ENCODE assay signal across 8 cellular contexts in the genomic region with DNA sequence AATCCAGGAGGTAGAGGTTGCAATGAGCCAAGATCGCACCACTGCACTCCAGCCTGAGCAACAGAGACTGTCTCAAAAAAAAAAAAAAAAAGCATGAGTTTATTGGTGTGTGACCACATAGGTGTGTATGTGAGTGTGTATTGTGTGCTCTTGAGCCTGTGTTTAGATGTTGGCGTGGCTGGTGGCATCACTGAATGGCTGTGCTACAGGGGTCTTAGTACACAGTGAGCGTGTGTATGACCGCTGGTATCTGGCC. TPM values are rescaled to one million over a fixed set of nuclear protein-coding genes. Genes with fewer than 3 reads are reported as not detected.
DNase-seq lines count a peak whose midpoint lies in the region; ATAC-seq and TF ChIP-seq lines count a peak whose summit lies in the region.

No MANE protein-coding gene starts in this region.

- no peaks in the 10 kb centered on the region for H3K27me3 Mint-ChIP-seq in dendritic cell treated with granulocyte-macrophage colony-stimulating factor and Interleukin-4, amounts not matched to agents 40 ng/mL and 50 ng/mL, for 4 days
- no peaks in the 10 kb centered on the region for H3K27me3 Mint-ChIP-seq in natural killer cell treated with Interleukin-12 subunit alpha and Interleukin-12 subunit beta and Interleukin-15 and Interleukin-18, amount 100 ng/mL, for 72 hours

- H3K4me3 Mint-ChIP-seq in dendritic cell treated with granulocyte-macrophage colony-stimulating factor and Interleukin-4, amounts not matched to agents 40 ng/mL and 50 ng/mL, for 4 days = peak overlapping the region; percentile 85
- H3K4me3 Mint-ChIP-seq in natural killer cell treated with Interleukin-12 subunit alpha and Interleukin-12 subunit beta and Interleukin-15 and Interleukin-18, amount 100 ng/mL, for 72 hours = peak overlapping the region; percentile 98

- no peaks in the 10 kb centered on the region for H3K9me3 ChIP-seq in KOPT-K1 (ENCODE audit: insufficient read depth, low read length, poor library complexity, severe bottlenecking)

- intact Hi-C loops in dendritic cell treated with granulocyte-macrophage colony-stimulating factor and Interleukin-4, amounts not matched to agents 40 ng/mL and 50 ng/mL, for 4 days (cut with micrococcal nuclease) = no loop called here

- H3K36me3 ChIP-seq in BJ (ENCODE audit: control insufficient read depth, insufficient read depth, low read length) (peaks cover 21% of the 10 kb centered on the region), KOPT-K1 (ENCODE audit: insufficient read depth, low read length) (peaks cover 54% of the 10 kb centered on the region)

- ATAC-seq in natural killer cell treated with Interleukin-12 subunit alpha and Interleukin-12 subunit beta and Interleukin-15 and Interleukin-18, amount 100 ng/mL, for 72 hours = no peak
- no peak for ATAC-seq in GM18858 (IDR thresholded peaks at IDR 0.05; ENCODE audit: unreplicated experiment)

- peak overlapping the region; percentile 90 for H3K27ac Mint-ChIP-seq in dendritic cell treated with granulocyte-macrophage colony-stimulating factor and Interleukin-4, amounts not matched to agents 40 ng/mL and 50 ng/mL, for 4 days
- peak overlapping the region; percentile 99 for H3K27ac Mint-ChIP-seq in natural killer cell treated with Interleukin-12 subunit alpha and Interleukin-12 subunit beta and Interleukin-15 and Interleukin-18, amount 100 ng/mL, for 72 hours

- DNase-seq in BJ (ENCODE audit: low read depth) (no peak), DMS 273 treated with DMSO at 0.1 percent for 48 hours (lab: John Stamatoyannopoulos, UW) (no peak), DMS53 treated with DMSO at 0.1 percent for 48 hours (lab: John Stamatoyannopoulos, UW; ENCODE audit: unreplicated experiment) (no peak)
- DNase-seq in natural killer cell treated with Interleukin-12 subunit alpha and Interleukin-12 subunit beta and Interleukin-15 and Interleukin-18, amount 100 ng/mL, for 72 hours (ENCODE audit: low spot score) = no peak
- DNase-seq in stimulated activated CD4-positive, alpha-beta T cell treated with anti-CD3 and anti-CD28 coated beads, Interleukin-2, amount 100 ng/mL, for 48 hours = no peak

- peak overlapping the region; percentile 93 for H3K27ac ChIP-seq in KOPT-K1 (ENCODE audit: low read depth, low read length, poor library complexity, severe bottlenecking)

- H3K36me3 Mint-ChIP-seq in dendritic cell treated with granulocyte-macrophage colony-stimulating factor and Interleukin-4, amounts not matched to agents 40 ng/mL and 50 ng/mL, for 4 days (ENCODE audit: low read depth) = peaks cover 64% of the 10 kb centered on the region
- peaks cover 24% of the 10 kb centered on the region for H3K36me3 Mint-ChIP-seq in natural killer cell treated with Interleukin-12 subunit alpha and Interleukin-12 subunit beta and Interleukin-15 and Interleukin-18, amount 100 ng/mL, for 72 hours

- no peaks in the 10 kb centered on the region for H3K9me3 Mint-ChIP-seq in dendritic cell treated with granulocyte-macrophage colony-stimulating factor and Interleukin-4, amounts not matched to agents 40 ng/mL and 50 ng/mL, for 4 days
- H3K9me3 Mint-ChIP-seq in natural killer cell treated with Interleukin-12 subunit alpha and Interleukin-12 subunit beta and Interleukin-15 and Interleukin-18, amount 100 ng/mL, for 72 hours = no peaks in the 10 kb centered on the region

- peaks cover 52% of the 10 kb centered on the region for H3K4me1 Mint-ChIP-seq in dendritic cell treated with granulocyte-macrophage colony-stimulating factor and Interleukin-4, amounts not matched to agents 40 ng/mL and 50 ng/mL, for 4 days (ENCODE audit: low read depth)
- H3K4me1 Mint-ChIP-seq in natural killer cell treated with Interleukin-12 subunit alpha and Interleukin-12 subunit beta and Interleukin-15 and Interleukin-18, amount 100 ng/mL, for 72 hours (ENCODE audit: low read depth in 2 of 2) = peaks cover 46 to 56% of the 10 kb centered on the region in 2 donors

- peak overlapping the region; percentile 95 for H3K4me3 ChIP-seq in BJ (ENCODE audit: low read depth, low read length)

- CTCF ChIA-PET in BJ (lab: Yijun Ruan, JAX) = interaction anchor here (0.7 to 5.5 kb wide), 5 partner anchors 11 to 55 kb away, joined by 3 to 40 read pairs (median 7); no protein-coding TSS in a partner anchor

- no peak for TF ChIP-seq CTCF in BJ (IDR thresholded peaks at IDR 0.05; ENCODE audit: insufficient read depth, low read depth, low read length)

- POLR2A ChIA-PET in BJ (lab: Charles Lee) = no interaction called here

- H3K27me3 ChIP-seq in BJ (ENCODE audit: control insufficient read depth, insufficient read depth, low read length) = no peaks in the 10 kb centered on the region

RNA-seq across cellular contexts. Expression of a gene that starts 2.5 kb away (rescaled TPM):
- polyA plus RNA-seq in BJ (2011; rRNA removed) = 409 and 506 TPM in 2 replicates
- 301 and 391 TPM in 2 replicates for polyA minus RNA-seq in BJ (2011; rRNA and poly(A)+ RNA removed)
- total RNA-seq in natural killer cell treated with Interleukin-12 subunit alpha and Interleukin-12 subunit beta and Interleukin-15 and Interleukin-18, amount 100 ng/mL, for 72 hours = 100 to 1,000 TPM; 215 to 269 TPM

RNA-seq across cellular contexts. Expression of a gene that starts 39.7 kb away (rescaled TPM):
- 40.5 and 78.6 TPM in 2 replicates for polyA plus RNA-seq in BJ (2011; rRNA removed)
- polyA minus RNA-seq in BJ (2011; rRNA and poly(A)+ RNA removed) = 57.7 and 65.0 TPM in 2 replicates
- total RNA-seq in natural killer cell treated with Interleukin-12 subunit alpha and Interleukin-12 subunit beta and Interleukin-15 and Interleukin-18, amount 100 ng/mL, for 72 hours = 100 to 1,000 TPM in 1 of 2 donors, 10 to 100 TPM in 1; 88.9 to 121 TPM

RNA-seq across cellular contexts. Expression of a gene that starts 40.1 kb away (rescaled TPM):
- 12.6 and 15.1 TPM in 2 replicates for polyA plus RNA-seq in BJ (2011; rRNA removed)
- 4.5 and 5.4 TPM in 2 replicates for polyA minus RNA-seq in BJ (2011; rRNA and poly(A)+ RNA removed)
- total RNA-seq in natural killer cell treated with Interleukin-12 subunit alpha and Interleukin-12 subunit beta and Interleukin-15 and Interleukin-18, amount 100 ng/mL, for 72 hours = 10 to 100 TPM; 16.4 to 25.4 TPM
